26 cellular contexts compared by ENCODE assay signal in the genomic region with DNA sequence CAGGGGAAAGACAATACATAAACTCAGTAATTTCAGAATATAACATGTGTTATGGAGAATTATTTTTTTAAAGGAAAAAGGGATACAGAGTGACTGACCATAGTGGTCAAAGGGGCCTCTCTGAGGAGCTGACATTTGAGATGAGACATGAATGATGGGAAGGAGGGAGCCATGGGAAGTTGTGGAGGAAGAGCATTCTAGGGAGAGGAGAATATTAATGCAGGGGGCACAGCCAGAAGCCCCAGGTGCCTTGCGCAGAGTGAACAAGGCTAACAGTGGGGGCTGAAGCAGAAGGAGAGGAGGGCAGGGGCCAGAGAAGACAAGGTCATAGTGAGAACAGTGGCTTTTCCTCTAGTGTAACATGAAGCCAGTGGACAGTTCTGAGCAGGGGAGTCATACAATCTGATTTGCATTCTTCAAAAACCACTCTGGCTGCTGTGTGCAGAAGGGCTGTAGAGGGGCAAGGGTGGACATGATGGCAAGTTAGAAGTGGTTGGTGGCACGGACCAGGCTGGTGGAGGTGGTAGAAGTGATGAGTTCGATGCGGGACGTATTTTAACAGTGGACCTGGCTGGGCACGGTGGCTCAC. TPM values are rescaled to one million over a fixed set of nuclear protein-coding genes. Genes with fewer than 3 reads are reported as not detected.
A peak's percentile ranks its signal among the peaks of the same experiment; 100 is the strongest.
DNase-seq lines count a peak whose midpoint lies in the region; ATAC-seq and TF ChIP-seq lines count a peak whose summit lies in the region.
"Had no signal": no experiment of that assay in that cellular context is flagged by ENCODE, and none has a peak within 500 bp of the region (broad histone marks: within the 10 kb centered on the region; RNA-seq: fewer than 3 reads in every experiment).

No MANE protein-coding gene starts in this region.

- DNase-seq in DMS53 (lab: John Stamatoyannopoulos, UW) (peak; percentile 14), DMS53 treated with DMSO at 0.1 percent for 48 hours (lab: John Stamatoyannopoulos, UW; ENCODE audit: unreplicated experiment) (no peak), WTC11 (ENCODE audit: low spot score) (no peak), nephron progenitor cell (no peak), DMS 273 treated with DMSO at 0.1 percent for 48 hours (lab: John Stamatoyannopoulos, UW) (no peak), NCI-H748 treated with DMSO at 0.1 percent for 48 hours (lab: John Stamatoyannopoulos, UW) (no peak)
- no peak for DNase-seq in activated CD4-positive, alpha-beta T cell treated with anti-CD3 and anti-CD28 coated beads, Interleukin-2, amount 50 U/mL, for 4 hours
- DNase-seq: BE2C; CD4-positive, CD25-positive, alpha-beta regulatory T cell; GF-D8; GOT3; HCEC 1CT; KBM-7; MG63; NCI-H1105 treated with DMSO at 0.1 percent for 48 hours; NCI-H146; NCI-H1930; NCI-H2107; NCI-H524; NCI-H82; NK-92 treated with Interleukin-12 subunit alpha and Interleukin-12 subunit beta, amount 100 ng/mL, for 24 hours; PC-9; Right ventricle myocardium superior had no signal

- peaks cover 10% of the 10 kb centered on the region for H3K4me1 Mint-ChIP-seq in WTC11
- H3K4me1 Mint-ChIP-seq in nephron progenitor cell = peaks cover 53% of the 10 kb centered on the region
- H3K4me1 Mint-ChIP-seq: CD4-positive, CD25-positive, alpha-beta regulatory T cell had no signal

- ATAC-seq in WTC11 (no peak), HG02759 (IDR thresholded peaks at IDR 0.05; ENCODE audit: unreplicated experiment) (no peak)

- H3K27me3 Mint-ChIP-seq in WTC11 (ENCODE audit: low read depth) = no peaks in the 10 kb centered on the region
- H3K27me3 Mint-ChIP-seq in nephron progenitor cell (ENCODE audit: low read depth, poor library complexity) = peaks cover 18% of the 10 kb centered on the region

- H3K4me3 Mint-ChIP-seq in WTC11 (no peak overlapping the region), nephron progenitor cell (peak overlapping the region; percentile 10)
- H3K4me3 Mint-ChIP-seq: CD4-positive, CD25-positive, alpha-beta regulatory T cell had no signal

- H3K27ac Mint-ChIP-seq in WTC11 (no peak overlapping the region; the same call in 1 of the 2 replicates), nephron progenitor cell (peak overlapping the region; percentile 66)

- no peaks in the 10 kb centered on the region for H3K36me3 Mint-ChIP-seq in WTC11
- no peaks in the 10 kb centered on the region for H3K36me3 Mint-ChIP-seq in nephron progenitor cell (ENCODE audit: low read depth)
- H3K36me3 Mint-ChIP-seq: CD4-positive, CD25-positive, alpha-beta regulatory T cell had no signal

- H3K9me3 Mint-ChIP-seq in WTC11 = peaks cover 6% of the 10 kb centered on the region; the same call in 1 of the 2 replicates
- H3K9me3 Mint-ChIP-seq in nephron progenitor cell = peaks cover 7% of the 10 kb centered on the region

- CTCF ChIA-PET in WTC11 (lab: Charles Lee) = interaction anchor here (1.0 to 1.4 kb wide), 2 partner anchors 14 to 177 kb away, joined by 3 to 4 read pairs; no protein-coding TSS in a partner anchor

- no peak for TF ChIP-seq CTCF in WTC11 (IDR thresholded peaks at IDR 0.05)
- no peak for TF ChIP-seq CTCF in nephron progenitor cell (IDR thresholded peaks at IDR 0.05)

- POLR2A ChIA-PET in WTC11 (lab: Charles Lee) = interaction anchor here (0.6 kb wide), 1 partner anchor 159 kb away, joined by 3 read pairs; no protein-coding TSS in a partner anchor

TF ChIP-seq in WTC11, 78 proteins besides CTCF, POLR2A, EP300 and RAD21:
- 0 out of 2 replicates have a peak, but pooled peaks have one; percentile 49 for TF ChIP-seq GTF2I (CRISPR knock-in tag; conservative IDR thresholded peaks at IDR 0.05)
- TF ChIP-seq, protein P1, sequence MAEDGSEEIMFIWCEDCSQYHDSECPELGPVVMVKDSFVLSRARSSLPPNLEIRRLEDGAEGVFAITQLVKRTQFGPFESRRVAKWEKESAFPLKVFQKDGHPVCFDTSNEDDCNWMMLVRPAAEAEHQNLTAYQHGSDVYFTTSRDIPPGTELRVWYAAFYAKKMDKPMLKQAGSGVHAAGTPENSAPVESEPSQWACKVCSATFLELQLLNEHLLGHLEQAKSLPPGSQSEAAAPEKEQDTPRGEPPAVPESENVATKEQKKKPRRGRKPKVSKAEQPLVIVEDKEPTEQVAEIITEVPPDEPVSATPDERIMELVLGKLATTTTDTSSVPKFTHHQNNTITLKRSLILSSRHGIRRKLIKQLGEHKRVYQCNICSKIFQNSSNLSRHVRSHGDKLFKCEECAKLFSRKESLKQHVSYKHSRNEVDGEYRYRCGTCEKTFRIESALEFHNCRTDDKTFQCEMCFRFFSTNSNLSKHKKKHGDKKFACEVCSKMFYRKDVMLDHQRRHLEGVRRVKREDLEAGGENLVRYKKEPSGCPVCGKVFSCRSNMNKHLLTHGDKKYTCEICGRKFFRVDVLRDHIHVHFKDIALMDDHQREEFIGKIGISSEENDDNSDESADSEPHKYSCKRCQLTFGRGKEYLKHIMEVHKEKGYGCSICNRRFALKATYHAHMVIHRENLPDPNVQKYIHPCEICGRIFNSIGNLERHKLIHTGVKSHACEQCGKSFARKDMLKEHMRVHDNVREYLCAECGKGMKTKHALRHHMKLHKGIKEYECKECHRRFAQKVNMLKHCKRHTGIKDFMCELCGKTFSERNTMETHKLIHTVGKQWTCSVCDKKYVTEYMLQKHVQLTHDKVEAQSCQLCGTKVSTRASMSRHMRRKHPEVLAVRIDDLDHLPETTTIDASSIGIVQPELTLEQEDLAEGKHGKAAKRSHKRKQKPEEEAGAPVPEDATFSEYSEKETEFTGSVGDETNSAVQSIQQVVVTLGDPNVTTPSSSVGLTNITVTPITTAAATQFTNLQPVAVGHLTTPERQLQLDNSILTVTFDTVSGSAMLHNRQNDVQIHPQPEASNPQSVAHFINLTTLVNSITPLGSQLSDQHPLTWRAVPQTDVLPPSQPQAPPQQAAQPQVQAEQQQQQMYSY (CRISPR knock-in tag; IDR thresholded peaks at IDR 0.05) = no peak

RNA-seq across cellular contexts. Expression of a gene that starts 28.2 kb away (rescaled TPM):
- total RNA-seq in WTC11 (2021) = 6.6 to 7.9 TPM (median 7.7 TPM) in 3 replicates
- total RNA-seq: LHCN-M2, SJSA1 had no signal
